14 cellular contexts compared by ENCODE assay signal in genomic region chr7:140661124-140661523, GRCh38.
A peak's percentile ranks its signal among the peaks of the same experiment; 100 is the strongest.
DNase-seq lines count a peak whose midpoint lies in the region; ATAC-seq and TF ChIP-seq lines count a peak whose summit lies in the region.
"Had no signal": no experiment of that assay in that cellular context is flagged by ENCODE, and none has a peak within 500 bp of the region (broad histone marks: within the 10 kb centered on the region; RNA-seq: fewer than 3 reads in every experiment).

No MANE protein-coding gene starts in this region.

- DNase-seq in AG10803 (ENCODE audit: low read depth) (no peak), adipocyte (ENCODE audit: low read depth) (peak; percentile 50), kidney glomerular epithelial cell (lab: John Stamatoyannopoulos, UW) (peak; percentile 11), GM03348 (ENCODE audit: low spot score) (no peak), midbrain (lab: John Stamatoyannopoulos, UW) (no peak)
- DNase-seq: activated T-cell treated with anti-CD3 and anti-CD28 coated beads for 4 hours; Caco-2; effector CD4-positive, alpha-beta T cell; NCI-H1105; SIG-M5; small intestine had no signal

- no peak overlapping the region for H3K9ac ChIP-seq in adipocyte (ENCODE audit: low read length)

- TF ChIP-seq EP300 in Ishikawa (IDR thresholded peaks at IDR 0.05; ENCODE audit: borderline replicate concordance) = no peak

- H3K4me3 ChIP-seq in AG10803 (ENCODE audit: low read length) = no peak overlapping the region
- no peak overlapping the region for H3K4me3 ChIP-seq in adipocyte (ENCODE audit: low read length)

- H3K36me3 ChIP-seq in adipocyte (ENCODE audit: control insufficient read depth, insufficient read depth, low read length, severe bottlenecking) = no peaks in the 10 kb centered on the region

- H3K4me1 ChIP-seq in adipocyte (ENCODE audit: control insufficient read depth, insufficient read depth, low read length) = peaks cover 9% of the 10 kb centered on the region

- no peak for ATAC-seq in GM21367 (IDR thresholded peaks at IDR 0.05; ENCODE audit: unreplicated experiment)
- no peak for ATAC-seq in GM19397 (IDR thresholded peaks at IDR 0.05; ENCODE audit: unreplicated experiment)

- H3K9me3 ChIP-seq in adipocyte (ENCODE audit: control insufficient read depth, low read length) = no peaks in the 10 kb centered on the region
- H3K9me3 ChIP-seq: Caco-2 had no signal

- TF ChIP-seq CTCF in AG10803 (conservative IDR thresholded peaks at IDR 0.05; ENCODE audit: low read length) = peak; percentile 28

- no peaks in the 10 kb centered on the region for H3K27me3 ChIP-seq in adipocyte (replicated peaks; ENCODE audit: control insufficient read depth, insufficient read depth, low read length)

- peak; percentile 40 for TF ChIP-seq RAD21 in Ishikawa (IDR thresholded peaks at IDR 0.05; ENCODE audit: low read depth)

TF ChIP-seq in Ishikawa, 13 proteins besides CTCF, POLR2A, EP300 and RAD21:
- TF ChIP-seq USF1 (IDR thresholded peaks at IDR 0.05) (no peak), YY1 (IDR thresholded peaks at IDR 0.05; ENCODE audit: low read depth) (no peak), ZBTB7A (IDR thresholded peaks at IDR 0.05; ENCODE audit: low read depth) (no peak), CEBPB (IDR thresholded peaks at IDR 0.05) (no peak), CREB1 (IDR thresholded peaks at IDR 0.05; ENCODE audit: low read depth) (no peak), NFIC (IDR thresholded peaks at IDR 0.05) (no peak), TAF1 (IDR thresholded peaks at IDR 0.05; ENCODE audit: low read depth) (no peak), TEAD4 (IDR thresholded peaks at IDR 0.05) (no peak), MAX (IDR thresholded peaks at IDR 0.05) (no peak), REST (IDR thresholded peaks at IDR 0.05; ENCODE audit: low read depth) (no peak), EGR1 (IDR thresholded peaks at IDR 0.05) (no peak), TCF12 (IDR thresholded peaks at IDR 0.05; ENCODE audit: low read depth) (no peak), FOXM1 (IDR thresholded peaks at IDR 0.05; ENCODE audit: borderline replicate concordance, low read depth) (no peak)

Comparison
In these comparisons a context has a peak if more than half of its experiments do, and no peak if none do; other contexts are left out.
1. DNase-seq: peak in adipocyte (single experiment) and kidney glomerular epithelial cell (single experiment); none in AG10803 (single experiment), GM03348 (single experiment) and midbrain (single experiment).